In the genomic region with DNA sequence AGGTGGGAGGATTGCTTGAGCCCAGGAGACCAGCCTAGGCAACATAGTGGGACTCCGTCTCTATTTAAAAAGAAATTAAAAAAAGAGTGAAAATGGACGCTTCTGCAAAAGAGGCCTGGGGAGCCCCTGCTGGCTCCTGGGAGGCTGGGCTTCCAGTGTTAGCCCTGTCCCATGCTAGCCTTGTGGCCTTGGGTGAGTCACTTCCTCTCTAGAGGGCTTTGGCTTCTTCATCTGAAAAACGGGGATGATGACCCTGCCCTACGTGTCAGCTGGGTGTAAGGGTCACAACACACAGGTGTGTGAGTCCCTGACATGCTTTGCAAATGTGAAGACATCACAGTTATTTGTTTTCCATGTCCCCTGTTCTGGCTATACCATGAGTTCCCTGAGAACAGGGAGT, we compare ENCODE assay signal across 1 cellular context.
A peak's percentile ranks its signal among the peaks of the same experiment; 100 is the strongest.
TF ChIP-seq lines count a peak whose summit lies in the region.

No MANE protein-coding gene starts in this region.

TF ChIP-seq in K562, 482 proteins besides CTCF, POLR2A, EP300 and RAD21:
- TF ChIP-seq FOSL1 (tag; conservative IDR thresholded peaks at IDR 0.05) (peak; percentile 69), PREB (CRISPR knock-in tag; IDR thresholded peaks at IDR 0.05) (no peak), NFATC3 (IDR thresholded peaks at IDR 0.05) (no peak), JUND (IDR thresholded peaks at IDR 0.05; ENCODE audit: borderline replicate concordance, low read depth, low read length) (peak; percentile 62; the same call in 1 of the 2 replicates), JUND (tag; IDR thresholded peaks at IDR 0.05; ENCODE audit: borderline replicate concordance, low read depth, low read length) (no peak), SMARCA4 (IDR thresholded peaks at IDR 0.05) (no peak), SPI1 (IDR thresholded peaks at IDR 0.05; ENCODE audit: borderline replicate concordance, low read depth, low read length) (peak; percentile 68; the same call in 1 of the 2 replicates), CAMTA2 (CRISPR knock-in tag; conservative IDR thresholded peaks at IDR 0.05) (no peak), CHD1 (IDR thresholded peaks at IDR 0.05; ENCODE audit: low read length) (no peak), PTRF (tag; IDR thresholded peaks at IDR 0.05) (no peak), ZNF695 (CRISPR knock-in tag; IDR thresholded peaks at IDR 0.05) (no peak), ZNF766 (CRISPR knock-in tag; conservative IDR thresholded peaks at IDR 0.05) (no peak), GABPB2 (CRISPR knock-in tag; conservative IDR thresholded peaks at IDR 0.05) (no peak), SMARCA5 (IDR thresholded peaks at IDR 0.05) (no peak), ZBTB17 (CRISPR knock-in tag; IDR thresholded peaks at IDR 0.05) (no peak), MCM5 (IDR thresholded peaks at IDR 0.05; ENCODE audit: low read depth) (no peak), FOXK2 (conservative IDR thresholded peaks at IDR 0.05 in 1 of 2, IDR thresholded peaks at IDR 0.05 in 1 of 2; ENCODE audit: low read depth in 2 of 2) (no peak), SREBF2 (CRISPR knock-in tag; IDR thresholded peaks at IDR 0.05) (no peak), NFIX (CRISPR knock-in tag; IDR thresholded peaks at IDR 0.05; ENCODE audit: low read depth) (no peak), MXI1 (IDR thresholded peaks at IDR 0.05; ENCODE audit: low read depth, low read length) (no peak), KLF10 (CRISPR knock-in tag; IDR thresholded peaks at IDR 0.05) (no peak), ETS2 (tag; IDR thresholded peaks at IDR 0.05; ENCODE audit: borderline replicate concordance, poor library complexity, severe bottlenecking) (no peak), TRIM28 (IDR thresholded peaks at IDR 0.05) (no peak), ZNF165 (CRISPR knock-in tag; IDR thresholded peaks at IDR 0.05; ENCODE audit: borderline replicate concordance) (no peak), MEF2A (IDR thresholded peaks at IDR 0.05; ENCODE audit: control insufficient read depth, low read depth, low read length) (no peak), PURB (CRISPR knock-in tag; IDR thresholded peaks at IDR 0.05; ENCODE audit: low read depth) (no peak), POLR3G (IDR thresholded peaks at IDR 0.05; ENCODE audit: extremely low read depth, insufficient read length, insufficient replicate concordance) (no peak)
- TF ChIP-seq, protein P1, sequence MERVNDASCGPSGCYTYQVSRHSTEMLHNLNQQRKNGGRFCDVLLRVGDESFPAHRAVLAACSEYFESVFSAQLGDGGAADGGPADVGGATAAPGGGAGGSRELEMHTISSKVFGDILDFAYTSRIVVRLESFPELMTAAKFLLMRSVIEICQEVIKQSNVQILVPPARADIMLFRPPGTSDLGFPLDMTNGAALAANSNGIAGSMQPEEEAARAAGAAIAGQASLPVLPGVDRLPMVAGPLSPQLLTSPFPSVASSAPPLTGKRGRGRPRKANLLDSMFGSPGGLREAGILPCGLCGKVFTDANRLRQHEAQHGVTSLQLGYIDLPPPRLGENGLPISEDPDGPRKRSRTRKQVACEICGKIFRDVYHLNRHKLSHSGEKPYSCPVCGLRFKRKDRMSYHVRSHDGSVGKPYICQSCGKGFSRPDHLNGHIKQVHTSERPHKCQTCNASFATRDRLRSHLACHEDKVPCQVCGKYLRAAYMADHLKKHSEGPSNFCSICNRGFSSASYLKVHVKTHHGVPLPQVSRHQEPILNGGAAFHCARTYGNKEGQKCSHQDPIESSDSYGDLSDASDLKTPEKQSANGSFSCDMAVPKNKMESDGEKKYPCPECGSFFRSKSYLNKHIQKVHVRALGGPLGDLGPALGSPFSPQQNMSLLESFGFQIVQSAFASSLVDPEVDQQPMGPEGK (CRISPR knock-in tag; IDR thresholded peaks at IDR 0.05; ENCODE audit: borderline replicate concordance) = no peak
- TF ChIP-seq, protein P2, sequence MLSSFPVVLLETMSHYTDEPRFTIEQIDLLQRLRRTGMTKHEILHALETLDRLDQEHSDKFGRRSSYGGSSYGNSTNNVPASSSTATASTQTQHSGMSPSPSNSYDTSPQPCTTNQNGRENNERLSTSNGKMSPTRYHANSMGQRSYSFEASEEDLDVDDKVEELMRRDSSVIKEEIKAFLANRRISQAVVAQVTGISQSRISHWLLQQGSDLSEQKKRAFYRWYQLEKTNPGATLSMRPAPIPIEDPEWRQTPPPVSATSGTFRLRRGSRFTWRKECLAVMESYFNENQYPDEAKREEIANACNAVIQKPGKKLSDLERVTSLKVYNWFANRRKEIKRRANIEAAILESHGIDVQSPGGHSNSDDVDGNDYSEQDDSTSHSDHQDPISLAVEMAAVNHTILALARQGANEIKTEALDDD (IDR thresholded peaks at IDR 0.05) = no peak
- TF ChIP-seq, protein P3, sequence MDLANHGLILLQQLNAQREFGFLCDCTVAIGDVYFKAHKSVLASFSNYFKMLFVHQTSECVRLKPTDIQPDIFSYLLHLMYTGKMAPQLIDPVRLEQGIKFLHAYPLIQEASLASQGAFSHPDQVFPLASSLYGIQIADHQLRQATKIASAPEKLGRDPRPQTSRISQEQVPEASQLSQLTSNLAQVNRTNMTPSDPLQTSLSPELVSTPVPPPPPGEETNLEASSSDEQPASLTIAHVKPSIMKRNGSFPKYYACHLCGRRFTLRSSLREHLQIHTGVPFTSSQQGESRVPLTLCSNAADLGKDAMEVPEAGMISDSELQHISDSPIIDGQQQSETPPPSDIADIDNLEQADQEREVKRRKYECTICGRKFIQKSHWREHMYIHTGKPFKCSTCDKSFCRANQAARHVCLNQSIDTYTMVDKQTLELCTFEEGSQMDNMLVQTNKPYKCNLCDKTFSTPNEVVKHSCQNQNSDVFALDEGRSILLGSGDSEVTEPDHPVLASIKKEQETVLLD (IDR thresholded peaks at IDR 0.05) = no peak
- TF ChIP-seq, protein P4, sequence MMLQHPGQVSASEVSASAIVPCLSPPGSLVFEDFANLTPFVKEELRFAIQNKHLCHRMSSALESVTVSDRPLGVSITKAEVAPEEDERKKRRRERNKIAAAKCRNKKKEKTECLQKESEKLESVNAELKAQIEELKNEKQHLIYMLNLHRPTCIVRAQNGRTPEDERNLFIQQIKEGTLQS (IDR thresholded peaks at IDR 0.05) = peak; percentile 40; the same call in 1 of the 2 replicates
- TF ChIP-seq, protein P4 (CRISPR knock-in tag; conservative IDR thresholded peaks at IDR 0.05) = no peak
- TF ChIP-seq, protein P5, sequence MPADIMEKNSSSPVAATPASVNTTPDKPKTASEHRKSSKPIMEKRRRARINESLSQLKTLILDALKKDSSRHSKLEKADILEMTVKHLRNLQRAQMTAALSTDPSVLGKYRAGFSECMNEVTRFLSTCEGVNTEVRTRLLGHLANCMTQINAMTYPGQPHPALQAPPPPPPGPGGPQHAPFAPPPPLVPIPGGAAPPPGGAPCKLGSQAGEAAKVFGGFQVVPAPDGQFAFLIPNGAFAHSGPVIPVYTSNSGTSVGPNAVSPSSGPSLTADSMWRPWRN (IDR thresholded peaks at IDR 0.05; ENCODE audit: low read depth) = no peak
- TF ChIP-seq, protein P6, sequence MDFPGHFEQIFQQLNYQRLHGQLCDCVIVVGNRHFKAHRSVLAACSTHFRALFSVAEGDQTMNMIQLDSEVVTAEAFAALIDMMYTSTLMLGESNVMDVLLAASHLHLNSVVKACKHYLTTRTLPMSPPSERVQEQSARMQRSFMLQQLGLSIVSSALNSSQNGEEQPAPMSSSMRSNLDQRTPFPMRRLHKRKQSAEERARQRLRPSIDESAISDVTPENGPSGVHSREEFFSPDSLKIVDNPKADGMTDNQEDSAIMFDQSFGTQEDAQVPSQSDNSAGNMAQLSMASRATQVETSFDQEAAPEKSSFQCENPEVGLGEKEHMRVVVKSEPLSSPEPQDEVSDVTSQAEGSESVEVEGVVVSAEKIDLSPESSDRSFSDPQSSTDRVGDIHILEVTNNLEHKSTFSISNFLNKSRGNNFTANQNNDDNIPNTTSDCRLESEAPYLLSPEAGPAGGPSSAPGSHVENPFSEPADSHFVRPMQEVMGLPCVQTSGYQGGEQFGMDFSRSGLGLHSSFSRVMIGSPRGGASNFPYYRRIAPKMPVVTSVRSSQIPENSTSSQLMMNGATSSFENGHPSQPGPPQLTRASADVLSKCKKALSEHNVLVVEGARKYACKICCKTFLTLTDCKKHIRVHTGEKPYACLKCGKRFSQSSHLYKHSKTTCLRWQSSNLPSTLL (IDR thresholded peaks at IDR 0.05) = no peak
- TF ChIP-seq, protein P7, sequence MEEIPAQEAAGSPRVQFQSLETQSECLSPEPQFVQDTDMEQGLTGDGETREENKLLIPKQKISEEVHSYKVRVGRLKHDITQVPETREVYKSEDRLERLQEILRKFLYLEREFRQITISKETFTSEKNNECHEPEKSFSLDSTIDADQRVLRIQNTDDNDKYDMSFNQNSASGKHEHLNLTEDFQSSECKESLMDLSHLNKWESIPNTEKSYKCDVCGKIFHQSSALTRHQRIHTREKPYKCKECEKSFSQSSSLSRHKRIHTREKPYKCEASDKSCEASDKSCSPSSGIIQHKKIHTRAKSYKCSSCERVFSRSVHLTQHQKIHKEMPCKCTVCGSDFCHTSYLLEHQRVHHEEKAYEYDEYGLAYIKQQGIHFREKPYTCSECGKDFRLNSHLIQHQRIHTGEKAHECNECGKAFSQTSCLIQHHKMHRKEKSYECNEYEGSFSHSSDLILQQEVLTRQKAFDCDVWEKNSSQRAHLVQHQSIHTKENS (CRISPR knock-in tag; IDR thresholded peaks at IDR 0.05) = no peak
